ENCODE assay signal across 31 cellular contexts in the genomic region with DNA sequence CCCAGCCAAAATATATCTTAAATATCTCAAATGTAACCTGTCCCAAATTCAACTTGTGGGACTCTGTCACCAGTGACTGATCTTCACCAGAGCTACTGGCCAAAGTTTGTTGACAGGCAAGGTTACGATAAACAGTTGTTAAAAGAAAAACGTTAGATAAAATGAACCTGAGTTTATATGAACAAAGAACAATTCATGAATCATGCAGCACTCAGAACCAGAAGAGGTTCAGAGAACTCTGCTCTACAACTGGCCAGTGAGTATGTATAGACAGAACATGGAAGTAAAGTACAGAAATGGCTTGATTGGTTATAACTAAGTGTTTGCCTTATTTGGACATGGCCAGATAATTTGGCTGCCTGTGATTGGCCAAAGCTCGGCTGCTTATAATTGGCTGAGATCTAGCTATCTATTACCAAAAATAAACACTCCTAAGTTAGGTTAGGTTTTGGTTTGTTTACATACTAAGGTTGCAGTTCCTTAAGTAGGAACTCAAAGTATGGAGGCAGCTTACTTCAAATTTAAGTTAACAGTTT. TPM values are rescaled to one million over a fixed set of nuclear protein-coding genes. Genes with fewer than 3 reads are reported as not detected.
"Had no signal": no experiment of that assay in that cellular context is flagged by ENCODE, and none has a peak within 500 bp of the region (broad histone marks: within the 10 kb centered on the region; RNA-seq: fewer than 3 reads in every experiment).

No MANE protein-coding gene starts in this region.

- H2AFZ ChIP-seq: neural progenitor cell, parathyroid adenoma had no signal

- H3K4me1 ChIP-seq: neural progenitor cell, parathyroid adenoma, psoas muscle, spleen, suprapubic skin, testis, tibial artery, transverse colon, upper lobe of right lung, uterus had no signal

- H3K9me3 ChIP-seq: ovary, psoas muscle, spleen, suprapubic skin, testis, tibial artery, transverse colon, upper lobe of right lung, uterus had no signal

- H3K27ac ChIP-seq: neural progenitor cell, ovary, parathyroid adenoma, psoas muscle, skin epidermis, spleen, suprapubic skin, testis, tibial artery, transverse colon, upper lobe of right lung, uterus had no signal

- H3K79me2 ChIP-seq: parathyroid adenoma had no signal

- H3K4me3 ChIP-seq: neural progenitor cell, ovary, psoas muscle, skin epidermis, smooth muscle cell, spleen, suprapubic skin, testis, tibial artery, transverse colon, upper lobe of right lung, uterus had no signal

- H3K9ac ChIP-seq: neural progenitor cell, parathyroid adenoma had no signal

- ATAC-seq: natural killer cell; psoas muscle; right cardiac atrium; sciatic nerve; stimulated activated memory B cell treated with anti-CD40 and anti-IgM and Interleukin-4, amounts not matched to agents 10 μg/mL and 1 μg/mL and 100 μg/mL, for 72 hours; stimulated activated naive CD8-positive, alpha-beta T cell treated with anti-CD3 and anti-CD28 coated beads, Interleukin-15, amount 100 ng/mL, for 72 hours; stimulated activated naive CD8-positive, alpha-beta T cell treated with anti-CD3 and anti-CD28 coated beads, Interleukin-15, Interleukin-2, amounts not matched to agents 100 U/mL and 50 U/mL, for 24 hours; upper lobe of right lung had no signal

- H3K36me3 ChIP-seq: neural progenitor cell, ovary, uterus had no signal

- H3K27me3 ChIP-seq: neural progenitor cell, ovary, spleen, suprapubic skin, testis, tibial artery, transverse colon, upper lobe of right lung, uterus had no signal

- H3K4me2 ChIP-seq: neural progenitor cell, smooth muscle cell had no signal

- DNase-seq: natural killer cell; occipital lobe; ovary; posterior cingulate gyrus; psoas muscle; right cardiac atrium; spleen; stimulated activated CD4-positive, alpha-beta T cell treated with anti-CD3 and anti-CD28 coated beads, Interleukin-12 subunit alpha, Interleukin-12 subunit beta, amount 100 ng/mL, for 4 hours; stimulated activated CD4-positive, alpha-beta T cell treated with anti-CD3 and anti-CD28 coated beads, Interleukin-1b, Interleukin-23, amount 100 ng/mL, for 48 hours; stimulated activated CD4-positive, alpha-beta T cell treated with anti-CD3 and anti-CD28 coated beads, Interleukin-4, amount 100 ng/mL, for 1 hour; stimulated activated CD4-positive, alpha-beta T cell treated with anti-CD3 and anti-CD28 coated beads, Interleukin-4, amount 100 ng/mL, for 4 hours; stimulated activated CD8-positive, alpha-beta memory T cell treated with anti-CD3 and anti-CD28 coated beads, Interleukin-4, amount 100 ng/mL, for 48 hours; stimulated activated naive CD4-positive, alpha-beta T cell; stimulated activated naive CD8-positive, alpha-beta T cell treated with anti-CD3 and anti-CD28 coated beads, Interleukin-15, amount 100 ng/mL, for 72 hours; stimulated activated naive CD8-positive, alpha-beta T cell treated with anti-CD3 and anti-CD28 coated beads, Interleukin-15, Interleukin-2, amounts not matched to agents 100 U/mL and 50 U/mL, for 24 hours; substantia nigra; testis; tibial artery; transverse colon; upper lobe of right lung; uterus had no signal

RNA-seq across cellular contexts. Expression of a gene that starts 30.4 kb away (rescaled TPM):
- total RNA-seq: natural killer cell, ovary, progenitor cell of endocrine pancreas, psoas muscle, right cardiac atrium, sciatic nerve, smooth muscle cell, spleen, suprapubic skin, testis, transverse colon, upper lobe of right lung, urinary bladder, uterus had no signal
- polyA plus RNA-seq: neural cell, ovary, psoas muscle, right cardiac atrium, smooth muscle cell, urinary bladder had no signal
